Comparison of ENCODE assay signal across 29 cellular contexts in the genomic region with DNA sequence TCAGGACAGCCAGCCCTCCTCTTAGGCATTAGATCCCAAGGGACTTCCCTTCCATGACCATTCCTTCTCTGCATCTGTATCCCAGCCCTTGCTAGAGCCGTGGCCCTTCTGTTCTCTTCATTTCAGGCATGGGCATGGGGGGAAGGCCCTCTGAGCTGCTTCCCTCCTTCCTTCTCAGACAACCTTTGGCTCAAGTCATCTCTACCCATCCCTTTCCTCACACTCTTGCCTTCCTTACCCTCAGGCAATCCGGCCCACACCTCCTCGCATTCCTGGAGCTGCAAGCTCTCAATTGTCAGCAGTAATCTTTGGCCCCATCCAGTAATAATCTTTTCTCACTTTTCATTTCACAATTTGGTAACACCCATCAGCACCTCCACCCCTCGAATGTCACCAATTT.
DNase-seq lines count a peak whose midpoint lies in the region; ATAC-seq and TF ChIP-seq lines count a peak whose summit lies in the region.
"Had no signal": no experiment of that assay in that cellular context is flagged by ENCODE, and none has a peak within 500 bp of the region (broad histone marks: within the 10 kb centered on the region; RNA-seq: fewer than 3 reads in every experiment).

No MANE protein-coding gene starts in this region.

- peaks cover 4% of the 10 kb centered on the region for H3K4me1 Mint-ChIP-seq in activated naive CD8-positive, alpha-beta T cell (ENCODE audit: low read depth)
- peaks cover 5% of the 10 kb centered on the region for H3K4me1 Mint-ChIP-seq in activated naive CD8-positive, alpha-beta T cell treated with anti-CD3 and anti-CD28 coated beads for 36 hours
- H3K4me1 Mint-ChIP-seq in activated T-helper 17 cell treated with anti-CD3 and anti-CD28 coated beads, Interleukin-2, amount 50 U/mL, for 72 hours = peaks cover 22% of the 10 kb centered on the region
- H3K4me1 Mint-ChIP-seq: activated naive CD4-positive, alpha-beta T cell treated with anti-CD3 and anti-CD28 coated beads, Interleukin-2, amount 10 ng/mL, durations not matched to agents 7 days and 5 days; CD4-positive, CD25-positive, alpha-beta regulatory T cell; T-helper 17 cell had no signal

- peak overlapping the region; percentile 13 to 56 (median 44) for H3K27ac ChIP-seq in transverse colon

- ATAC-seq in activated T-helper 17 cell treated with anti-CD3 and anti-CD28 coated beads, Interleukin-2, amount 50 U/mL, for 72 hours (replicated peaks) = no peak
- ATAC-seq in mucosa of descending colon = peak; percentile 6
- ATAC-seq: GM23338, K562, PC-3, T-helper 17 cell had no signal

- DNase-seq in activated naive CD8-positive, alpha-beta T cell treated with anti-CD3 and anti-CD28 coated beads for 36 hours = no peak
- DNase-seq in mucosa of descending colon = peak in 1 of 3 donors; percentile 30
- no peak for DNase-seq in transverse colon
- DNase-seq in amniotic stem cell (lab: John Stamatoyannopoulos, UW) = no peak
- DNase-seq in occipital lobe (lab: John Stamatoyannopoulos, UW) = no peak
- no peak for DNase-seq in NCI-H2107 treated with DMSO at 0.1 percent for 48 hours (lab: John Stamatoyannopoulos, UW; ENCODE audit: unreplicated experiment)
- DNase-seq: activated CD4-positive, alpha-beta memory T cell treated with anti-CD3 and anti-CD28 coated beads for 36 hours; activated CD4-positive, CD25-positive, alpha-beta regulatory T cell; activated CD8-positive, alpha-beta memory T cell treated with anti-CD3 and anti-CD28 coated beads, Interleukin-2, amount 50 U/mL, for 4 hours; activated naive CD4-positive, alpha-beta T cell treated with anti-CD3 and anti-CD28 coated beads, Interleukin-2, amount 10 ng/mL, durations not matched to agents 7 days and 5 days; AML-193; aorta; CD4-positive, CD25-positive, alpha-beta regulatory T cell; DND-41; effector CD4-positive, alpha-beta T cell; hippocampal formation; MG63; NCI-H1105 treated with DMSO at 0.1 percent for 48 hours; NCI-H1930; NCI-H524; NK-92 treated with Interleukin-12 subunit alpha and Interleukin-12 subunit beta, amount 100 ng/mL, for 24 hours; SHP77; stimulated activated naive CD4-positive, alpha-beta T cell; T-helper 17 cell had no signal

- H3K36me3 ChIP-seq in mucosa of descending colon (ENCODE audit: low read depth) = no peaks in the 10 kb centered on the region
- no peaks in the 10 kb centered on the region for H3K36me3 ChIP-seq in transverse colon
- H3K36me3 ChIP-seq: MG63 had no signal

- no peak for TF ChIP-seq POLR2A in transverse colon (IDR thresholded peaks at IDR 0.05)

- 72 to 74% methylated on average over 3 to 4 of the region's 4 CpGs for WGBS in transverse colon (ENCODE audit: low coverage in 1 of 2), 2 donors

- intact Hi-C loops in mucosa of descending colon (cut with DNase I, micrococcal nuclease) = no loop called here
- intact Hi-C loops in transverse colon (cut with DNase I; ENCODE audit: low total_unique reads) = no loop called here

- TF ChIP-seq EP300 in transverse colon (IDR thresholded peaks at IDR 0.05; ENCODE audit: low read depth) = no peak

- no peaks in the 10 kb centered on the region for H3K27me3 Mint-ChIP-seq in activated naive CD8-positive, alpha-beta T cell
- H3K27me3 Mint-ChIP-seq in activated naive CD8-positive, alpha-beta T cell treated with anti-CD3 and anti-CD28 coated beads for 36 hours = no peaks in the 10 kb centered on the region
- H3K27me3 Mint-ChIP-seq in activated T-helper 17 cell treated with anti-CD3 and anti-CD28 coated beads, Interleukin-2, amount 50 U/mL, for 72 hours = peaks cover 2% of the 10 kb centered on the region
- H3K27me3 Mint-ChIP-seq: activated CD4-positive, alpha-beta memory T cell treated with anti-CD3 and anti-CD28 coated beads for 36 hours; CD4-positive, CD25-positive, alpha-beta regulatory T cell had no signal

- no peak for TF ChIP-seq CTCF in mucosa of descending colon (IDR thresholded peaks at IDR 0.05)
- TF ChIP-seq CTCF in transverse colon (IDR thresholded peaks at IDR 0.05) = no peak

- no peak overlapping the region for H3K4me3 Mint-ChIP-seq in activated naive CD8-positive, alpha-beta T cell
- H3K4me3 Mint-ChIP-seq in activated naive CD8-positive, alpha-beta T cell treated with anti-CD3 and anti-CD28 coated beads for 36 hours = no peak overlapping the region
- no peak overlapping the region for H3K4me3 Mint-ChIP-seq in activated T-helper 17 cell treated with anti-CD3 and anti-CD28 coated beads, Interleukin-2, amount 50 U/mL, for 72 hours
- H3K4me3 Mint-ChIP-seq: activated CD4-positive, alpha-beta memory T cell treated with anti-CD3 and anti-CD28 coated beads for 36 hours; activated naive CD4-positive, alpha-beta T cell treated with anti-CD3 and anti-CD28 coated beads, Interleukin-2, amount 10 ng/mL, durations not matched to agents 7 days and 5 days; CD4-positive, CD25-positive, alpha-beta regulatory T cell; GM23338; T-helper 17 cell had no signal

- peaks cover 6% of the 10 kb centered on the region for H3K4me1 ChIP-seq in mucosa of descending colon (ENCODE audit: low read depth)
- H3K4me1 ChIP-seq in transverse colon = peaks cover 4 to 17% (median 7%) of the 10 kb centered on the region in 4 donors

- H3K36me3 Mint-ChIP-seq in activated naive CD8-positive, alpha-beta T cell = no peaks in the 10 kb centered on the region
- no peaks in the 10 kb centered on the region for H3K36me3 Mint-ChIP-seq in activated naive CD8-positive, alpha-beta T cell treated with anti-CD3 and anti-CD28 coated beads for 36 hours
- H3K36me3 Mint-ChIP-seq in activated T-helper 17 cell treated with anti-CD3 and anti-CD28 coated beads, Interleukin-2, amount 50 U/mL, for 72 hours (ENCODE audit: low read depth) = no peaks in the 10 kb centered on the region
- H3K36me3 Mint-ChIP-seq: activated naive CD4-positive, alpha-beta T cell treated with anti-CD3 and anti-CD28 coated beads, Interleukin-2, amount 10 ng/mL, durations not matched to agents 7 days and 5 days; CD4-positive, CD25-positive, alpha-beta regulatory T cell had no signal

- in situ Hi-C loops in transverse colon (cut with MboI; ENCODE audit: low pct_ligation_motif_present in 1 of 4, low pct_unique_long_range_greater_than_20kb in 1 of 4, low sequenced_read_pairs in 3 of 4) = no loop called here

- H3K9me3 ChIP-seq in mucosa of descending colon (no peaks in the 10 kb centered on the region), transverse colon (no peaks in the 10 kb centered on the region)
- H3K9me3 ChIP-seq: MG63 had no signal

- H3K4me3 ChIP-seq in mucosa of descending colon = no peak overlapping the region
- H3K4me3 ChIP-seq in transverse colon = no peak overlapping the region
- H3K4me3 ChIP-seq: GM23338, K562, MG63 had no signal

- no peaks in the 10 kb centered on the region for H3K9me3 Mint-ChIP-seq in activated naive CD8-positive, alpha-beta T cell (ENCODE audit: low read depth)
- no peaks in the 10 kb centered on the region for H3K9me3 Mint-ChIP-seq in activated naive CD8-positive, alpha-beta T cell treated with anti-CD3 and anti-CD28 coated beads for 36 hours
- H3K9me3 Mint-ChIP-seq in activated T-helper 17 cell treated with anti-CD3 and anti-CD28 coated beads, Interleukin-2, amount 50 U/mL, for 72 hours = peaks cover 5% of the 10 kb centered on the region
- H3K9me3 Mint-ChIP-seq: activated CD4-positive, alpha-beta memory T cell treated with anti-CD3 and anti-CD28 coated beads for 36 hours; CD4-positive, CD25-positive, alpha-beta regulatory T cell; GM23338 had no signal

- H3K27ac Mint-ChIP-seq in activated naive CD8-positive, alpha-beta T cell = peak overlapping the region; percentile 12
- H3K27ac Mint-ChIP-seq in activated naive CD8-positive, alpha-beta T cell treated with anti-CD3 and anti-CD28 coated beads for 36 hours = no peak overlapping the region
- peak overlapping the region; percentile 40 for H3K27ac Mint-ChIP-seq in activated T-helper 17 cell treated with anti-CD3 and anti-CD28 coated beads, Interleukin-2, amount 50 U/mL, for 72 hours
- H3K27ac Mint-ChIP-seq: activated CD4-positive, alpha-beta memory T cell treated with anti-CD3 and anti-CD28 coated beads for 36 hours; activated naive CD4-positive, alpha-beta T cell treated with anti-CD3 and anti-CD28 coated beads, Interleukin-2, amount 10 ng/mL, durations not matched to agents 7 days and 5 days; CD4-positive, CD25-positive, alpha-beta regulatory T cell; GM23338; T-helper 17 cell had no signal

- no peaks in the 10 kb centered on the region for H3K27me3 ChIP-seq in transverse colon
- H3K27me3 ChIP-seq: MG63 had no signal
